ENCODE assay signal across 25 cellular contexts in genomic region chr5:57417981-57418380, GRCh38.
DNase-seq lines count a peak whose midpoint lies in the region; TF ChIP-seq lines count a peak whose summit lies in the region.
"Had no signal": no experiment of that assay in that cellular context is flagged by ENCODE, and none has a peak within 500 bp of the region (broad histone marks: within the 10 kb centered on the region; RNA-seq: fewer than 3 reads in every experiment).

No MANE protein-coding gene starts in this region.

- H3K27me3 Mint-ChIP-seq in Calu3 (ENCODE audit: unreplicated experiment) (no peaks in the 10 kb centered on the region), HFFc6 (ENCODE audit: insufficient read depth) (peaks cover 2% of the 10 kb centered on the region; the same call in 1 of the 2 replicates)
- H3K27me3 Mint-ChIP-seq: CD4-positive, alpha-beta T cell had no signal

- WGBS in esophagus squamous epithelium, 2 donors = 53 to 61% methylated on average over 2 of the region's 2 CpGs
- 89% methylated on average over 2 of the region's 2 CpGs for WGBS in esophagus muscularis mucosa

- H3K9ac ChIP-seq in SK-N-MC (ENCODE audit: insufficient read length) = no peak overlapping the region
- H3K9ac ChIP-seq: BLaER1 treated with 17β-estradiol and CSF1 and Interleukin-3, amounts not matched to agents 10 nM and 100 nM had no signal

- H3K27ac ChIP-seq in SK-N-MC = peak overlapping the region; percentile 25; the same call in 1 of the 2 replicates
- H3K27ac ChIP-seq in esophagus squamous epithelium = no peak overlapping the region
- no peak overlapping the region for H3K27ac ChIP-seq in esophagus muscularis mucosa (replicated peaks in 1 of 4)
- H3K27ac ChIP-seq: BLaER1 treated with 17β-estradiol and CSF1 and Interleukin-3, amounts not matched to agents 10 nM and 100 nM; C4-2B had no signal

- H3K4me1 Mint-ChIP-seq in Calu3 (ENCODE audit: low read depth, unreplicated experiment) (peaks cover 10% of the 10 kb centered on the region), HFFc6 (ENCODE audit: low read depth) (peaks cover 11% of the 10 kb centered on the region)
- H3K4me1 Mint-ChIP-seq: B cell had no signal

- CTCF ChIA-PET in Calu3 (lab: Charles Lee) = no interaction called here

- H3K27ac Mint-ChIP-seq in Calu3 (ENCODE audit: unreplicated experiment) (peak overlapping the region; percentile 15), HFFc6 (no peak overlapping the region)
- H3K27ac Mint-ChIP-seq: B cell; CD4-positive, alpha-beta T cell; CD8-positive, alpha-beta T cell had no signal

- TF ChIP-seq EP300 in esophagus muscularis mucosa (IDR thresholded peaks at IDR 0.05) = no peak

- no peaks in the 10 kb centered on the region for H3K9me3 Mint-ChIP-seq in Calu3 (ENCODE audit: low read depth, unreplicated experiment)
- no peaks in the 10 kb centered on the region for H3K9me3 Mint-ChIP-seq in HFFc6
- H3K9me3 Mint-ChIP-seq: CD4-positive, alpha-beta T cell; CD8-positive, alpha-beta T cell had no signal

- TF ChIP-seq CTCF in AG10803 (conservative IDR thresholded peaks at IDR 0.05; ENCODE audit: low read length) = no peak
- no peak for TF ChIP-seq CTCF in Calu3 (IDR thresholded peaks at IDR 0.05; ENCODE audit: unreplicated experiment)
- no peak for TF ChIP-seq CTCF in esophagus squamous epithelium (IDR thresholded peaks at IDR 0.05)
- TF ChIP-seq CTCF in HFFc6 (IDR thresholded peaks at IDR 0.05) = no peak
- TF ChIP-seq CTCF in esophagus muscularis mucosa (IDR thresholded peaks at IDR 0.05) = no peak

- no peak overlapping the region for H3K4me3 Mint-ChIP-seq in Calu3 (ENCODE audit: low read depth, unreplicated experiment)
- H3K4me3 Mint-ChIP-seq in HFFc6 = no peak overlapping the region
- H3K4me3 Mint-ChIP-seq: B cell; CD4-positive, alpha-beta T cell; CD8-positive, alpha-beta T cell had no signal

- H3K9me3 ChIP-seq in SK-N-MC (ENCODE audit: low read depth, low read length) = no peaks in the 10 kb centered on the region
- no peaks in the 10 kb centered on the region for H3K9me3 ChIP-seq in esophagus squamous epithelium
- H3K9me3 ChIP-seq in esophagus muscularis mucosa = no peaks in the 10 kb centered on the region
- H3K9me3 ChIP-seq: Caco-2 had no signal

- DNase-seq in AG10803 (ENCODE audit: low read depth) = peak; percentile 49
- DNase-seq in Calu3 = no peak
- no peak for DNase-seq in SK-N-MC (ENCODE audit: low read depth, low spot score)
- DNase-seq in astrocyte of the hippocampus (ENCODE audit: low read depth, low spot score) = peak; percentile 28
- DNase-seq in esophagus squamous epithelium (lab: John Stamatoyannopoulos, UW) = no peak
- DNase-seq in HFFc6 = no peak
- no peak for DNase-seq in H4 (ENCODE audit: low spot score)
- no peak for DNase-seq in esophagus muscularis mucosa (ENCODE audit: extremely low spot score)
- DNase-seq: 8988T; ACHN; AML-193; Caco-2; CD4-positive, alpha-beta T cell; CD8-positive, alpha-beta T cell; DMS 273 treated with DMSO at 0.1 percent for 48 hours; DMS153; DMS53; DMS79; DND-41; EL; GDM1 had no signal

- H3K36me3 Mint-ChIP-seq in Calu3 (ENCODE audit: insufficient read depth, unreplicated experiment) = no peaks in the 10 kb centered on the region
- no peaks in the 10 kb centered on the region for H3K36me3 Mint-ChIP-seq in HFFc6 (ENCODE audit: low read depth)
- H3K36me3 Mint-ChIP-seq: CD8-positive, alpha-beta T cell had no signal

- TF ChIP-seq POLR2A in esophagus squamous epithelium (IDR thresholded peaks at IDR 0.05) (no peak), esophagus muscularis mucosa (IDR thresholded peaks at IDR 0.05; ENCODE audit: low read depth) (no peak)

- H3K4me3 ChIP-seq in AG10803 (ENCODE audit: low read length) (no peak overlapping the region), SK-N-MC (peak overlapping the region; percentile 26; the same call in 1 of the 2 replicates), esophagus squamous epithelium (no peak overlapping the region), esophagus muscularis mucosa (no peak overlapping the region)
- H3K4me3 ChIP-seq: BLaER1 treated with 17β-estradiol and CSF1 and Interleukin-3, amounts not matched to agents 10 nM and 100 nM; GM12878 had no signal

- H3K4me1 ChIP-seq in esophagus squamous epithelium (no peaks in the 10 kb centered on the region), esophagus muscularis mucosa (no peaks in the 10 kb centered on the region)
- H3K4me1 ChIP-seq: BLaER1 treated with 17β-estradiol and CSF1 and Interleukin-3, amounts not matched to agents 10 nM and 100 nM had no signal

- H3K27me3 ChIP-seq in esophagus squamous epithelium (no peaks in the 10 kb centered on the region), esophagus muscularis mucosa (no peaks in the 10 kb centered on the region)
- H3K27me3 ChIP-seq: BLaER1 treated with 17β-estradiol and CSF1 and Interleukin-3, amounts not matched to agents 10 nM and 100 nM had no signal

- BruUV-seq in Calu3 (replicated peaks; lab: Mats Ljungman, UMichigan) = no TSS peak

- H3K36me3 ChIP-seq in SK-N-MC (ENCODE audit: insufficient read depth, low read length) = no peaks in the 10 kb centered on the region
- no peaks in the 10 kb centered on the region for H3K36me3 ChIP-seq in esophagus squamous epithelium
- H3K36me3 ChIP-seq in esophagus muscularis mucosa = no peaks in the 10 kb centered on the region
- H3K36me3 ChIP-seq: BLaER1 treated with 17β-estradiol and CSF1 and Interleukin-3, amounts not matched to agents 10 nM and 100 nM had no signal

- intact Hi-C loops in Calu3 (cut with micrococcal nuclease; ENCODE audit: unreplicated experiment) (no loop called here), esophagus squamous epithelium (cut with DNase I) (no loop called here), esophagus muscularis mucosa (cut with DNase I) (no loop called here)

Comparison
In these comparisons a context has a peak if more than half of its experiments do, and no peak if none do; other contexts are left out.
1. DNase-seq: peak in AG10803 (single experiment) and astrocyte of the hippocampus (single experiment); none in Calu3 (single experiment), SK-N-MC (single experiment), esophagus squamous epithelium (single experiment), HFFc6 (single experiment), H4 (single experiment) and esophagus muscularis mucosa (single experiment).